In the genomic region with DNA sequence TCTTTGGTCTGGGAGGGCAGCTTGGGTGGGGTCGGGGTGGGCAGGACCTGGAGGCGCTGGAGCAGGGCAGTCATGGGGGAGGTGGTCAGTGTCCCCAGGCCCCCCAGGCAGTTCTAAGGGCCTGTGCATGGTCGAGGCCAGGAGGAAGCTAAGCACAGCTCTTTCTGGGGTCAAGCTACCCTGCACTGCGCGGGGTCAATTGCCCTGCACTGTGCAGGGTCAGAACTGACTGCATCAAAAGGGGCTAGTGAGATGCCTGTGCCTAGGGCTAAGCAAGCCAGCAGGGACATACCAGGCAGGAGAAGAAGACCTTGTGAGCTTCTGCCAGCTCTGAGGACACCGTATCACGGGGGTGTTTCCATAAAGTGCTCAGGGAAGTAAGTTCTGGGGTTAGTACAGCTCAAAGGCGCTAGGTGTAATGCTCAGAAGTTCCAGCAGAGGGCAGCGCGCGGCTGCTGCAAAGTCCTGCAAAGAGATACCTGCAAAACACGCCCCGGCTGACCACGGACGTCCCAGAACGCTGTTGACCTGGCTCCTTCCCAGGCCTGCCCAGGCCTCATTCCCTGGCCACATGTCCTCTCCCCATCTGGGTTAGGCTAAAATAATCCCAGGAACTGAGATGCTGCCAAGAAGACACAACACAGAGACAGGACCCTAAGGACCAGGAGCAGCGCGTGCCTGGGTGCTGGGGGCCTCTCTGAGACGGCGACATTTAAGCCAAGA, we compare ENCODE assay signal across 8 cellular contexts. TPM values are rescaled to one million over a fixed set of nuclear protein-coding genes. Genes with fewer than 3 reads are reported as not detected.
DNase-seq lines count a peak whose midpoint lies in the region; TF ChIP-seq lines count a peak whose summit lies in the region.

No MANE protein-coding gene starts in this region.

- DNase-seq in G401 (ENCODE audit: low spot score) (peak; percentile 90), HFFc6 (peak; percentile 52), NCI-H226 (peak; percentile 53), coronary artery (ENCODE audit: low spot score) (peak; percentile 87), lower leg skin (ENCODE audit: low spot score in 2 of 2) (peak; percentile 86 to 97), NCI-H446 treated with DMSO at 0.1 percent for 48 hours (lab: John Stamatoyannopoulos, UW) (no peak)
- peak; percentile 79 for DNase-seq in activated CD4-positive, alpha-beta T cell treated with anti-CD3 and anti-CD28 coated beads, Interleukin-2, amount 50 U/mL, for 1 hour
- DNase-seq in stimulated activated CD4-positive, alpha-beta T cell treated with anti-CD3 and anti-CD28 coated beads, TNF-alpha, amount 100 ng/mL, for 24 hours (ENCODE audit: low read depth in 3 of 3), result peak; percentile 64 to 79 (median 66)

- H3K4me3 ChIP-seq in coronary artery (peak overlapping the region; percentile 41), lower leg skin (ENCODE audit: low read depth, poor library complexity, severe bottlenecking) (no peak overlapping the region)

- TF ChIP-seq POLR2A in lower leg skin (IDR thresholded peaks at IDR 0.05), result no peak

- no peak overlapping the region for H3K4me3 Mint-ChIP-seq in HFFc6

- peak; percentile 97 for TF ChIP-seq CTCF in HFFc6 (IDR thresholded peaks at IDR 0.05)
- TF ChIP-seq CTCF in coronary artery (IDR thresholded peaks at IDR 0.05), result peak; percentile 95
- TF ChIP-seq CTCF in lower leg skin (IDR thresholded peaks at IDR 0.05), result peak in 1 of 3 donors; percentile 53

- no peaks in the 10 kb centered on the region for H3K4me1 Mint-ChIP-seq in HFFc6 (ENCODE audit: low read depth)

- no peak overlapping the region for H3K27ac ChIP-seq in coronary artery

- in situ Hi-C loops in G401 (cut with HindIII; ENCODE audit: low sequenced_read_pairs), result no loop called here

- intact Hi-C loops in lower leg skin (cut with DNase I; ENCODE audit: low total_unique reads), result loop anchor here (5.0 to 10.0 kb wide), 4 partner anchors 363 to 793 kb away; partner anchors contain the start of gene WNT7A

- H3K27me3 Mint-ChIP-seq in HFFc6 (ENCODE audit: insufficient read depth), result peaks cover 36% of the 10 kb centered on the region

- 32 to 37% methylated on average over 17 to 20 of the region's 20 CpGs for WGBS in lower leg skin, 2 donors

- no peaks in the 10 kb centered on the region for H3K9me3 Mint-ChIP-seq in HFFc6

- H3K36me3 Mint-ChIP-seq in HFFc6 (ENCODE audit: low read depth), result no peaks in the 10 kb centered on the region

- no peak overlapping the region for H3K27ac Mint-ChIP-seq in HFFc6

RNA-seq across cellular contexts. Expression of gene IQSEC1, which starts 18.8 kb away (rescaled TPM):
- total RNA-seq in G401 (2014; rRNA removed; shearing (Covaris generic)), result 6.5 and 10.7 TPM in 2 replicates
- 10 to 100 TPM; 21.1 to 25.1 (median 21.9) TPM for total RNA-seq in HFFc6 (2021; fragmentation: NEBNext Ultra II Directional; extraction: Animal tissue kit (Norgen Biotek cat#: 25700))
- total RNA-seq in lower leg skin, result 10 to 100 TPM; 31.9 to 35.8 (median 34.8) TPM
